Comparison of ENCODE assay signal across 8 cellular contexts in genomic region chr1:148333875-148334338, GRCh38.
DNase-seq lines count a peak whose midpoint lies in the region; ATAC-seq and TF ChIP-seq lines count a peak whose summit lies in the region.

No MANE protein-coding gene starts in this region.

- no peaks in the 10 kb centered on the region for H3K9me2 ChIP-seq in PC-3 (replicated peaks; ENCODE audit: low read length)

- no peaks in the 10 kb centered on the region for H4K20me1 ChIP-seq in PC-3 (ENCODE audit: low read length)
- H4K20me1 ChIP-seq in osteoblast (ENCODE audit: insufficient read depth, low read length) = no peaks in the 10 kb centered on the region

- DNase-seq in DMS53 treated with DMSO at 0.1 percent for 48 hours (lab: John Stamatoyannopoulos, UW; ENCODE audit: unreplicated experiment) (peak; percentile 49), PC-3 (no peak), endothelial cell (ENCODE audit: low spot score) (no peak), osteoblast (ENCODE audit: insufficient read length, low spot score, missing footprints) (no peak), NCI-H1417 treated with DMSO at 0.1 percent for 48 hours (lab: John Stamatoyannopoulos, UW) (no peak), SKM-1 (lab: John Stamatoyannopoulos, UW; ENCODE audit: unreplicated experiment) (no peak)

- H3K4me3 ChIP-seq in PC-3 (ENCODE audit: low read length) (peak overlapping the region; percentile 75), osteoblast (ENCODE audit: insufficient read depth, low read length) (peak overlapping the region; percentile 79)

- H3K9me3 ChIP-seq in PC-3 (ENCODE audit: low read length) = no peaks in the 10 kb centered on the region
- no peaks in the 10 kb centered on the region for H3K9me3 ChIP-seq in osteoblast (ENCODE audit: low read depth, low read length)

- POLR2A ChIA-PET in PC-3 (lab: Charles Lee; ENCODE audit: unreplicated experiment) = interaction anchor here (0.6 to 1.4 kb wide), 6 partner anchors 23 to 189 kb away, joined by 3 to 71 read pairs (median 9); no protein-coding TSS in a partner anchor

- BruUV-seq in PC-3 (replicated peaks; lab: Mats Ljungman, UMichigan) = no TSS peak

- H3K27ac ChIP-seq in PC-3 (ENCODE audit: low read length) = peak overlapping the region; percentile 97
- peak overlapping the region; percentile 34 for H3K27ac ChIP-seq in osteoblast (ENCODE audit: low read depth, low read length)

- H3K79me2 ChIP-seq in PC-3 (ENCODE audit: low read length) = no peaks in the 10 kb centered on the region
- no peaks in the 10 kb centered on the region for H3K79me2 ChIP-seq in osteoblast (ENCODE audit: insufficient read depth, low read length)

- TF ChIP-seq CTCF in PC-3 (conservative IDR thresholded peaks at IDR 0.05; ENCODE audit: low read depth, low read length) = no peak
- TF ChIP-seq CTCF in endothelial cell (IDR thresholded peaks at IDR 0.05; ENCODE audit: unreplicated experiment) = no peak
- TF ChIP-seq CTCF in osteoblast (IDR thresholded peaks at IDR 0.05; ENCODE audit: extremely low read depth, low read depth, low read length) = no peak

- no peaks in the 10 kb centered on the region for H3K9me3 Mint-ChIP-seq in endothelial cell (ENCODE audit: unreplicated experiment)

- ATAC-seq in PC-3 (peak; percentile 3; the same call in 1 of the 2 replicates), GM21423 (IDR thresholded peaks at IDR 0.05; ENCODE audit: unreplicated experiment) (no peak), GM18502 (IDR thresholded peaks at IDR 0.05; ENCODE audit: poor library complexity, unreplicated experiment) (no peak)

- peak overlapping the region; percentile 95 for H3K9ac ChIP-seq in PC-3 (ENCODE audit: low read length)

- peak overlapping the region; percentile 93 for H3K4me3 Mint-ChIP-seq in endothelial cell (ENCODE audit: unreplicated experiment)

- intact Hi-C loops in PC-3 (cut with micrococcal nuclease) = loop anchor here (5.0 kb wide), 1 partner anchor 72 kb away; no protein-coding TSS in a partner anchor

- H3F3A ChIP-seq in PC-3 (ENCODE audit: low read length, unreplicated experiment) = peaks cover 4% of the 10 kb centered on the region

- H3K4me1 Mint-ChIP-seq in endothelial cell (ENCODE audit: unreplicated experiment) = peaks cover 23% of the 10 kb centered on the region

- peaks cover 5% of the 10 kb centered on the region for H3K27me3 Mint-ChIP-seq in endothelial cell (ENCODE audit: unreplicated experiment)

- H3K27me3 ChIP-seq in PC-3 (ENCODE audit: low read length) = no peaks in the 10 kb centered on the region
- H3K27me3 ChIP-seq in osteoblast (ENCODE audit: insufficient read depth, low read length) = peaks cover 32% of the 10 kb centered on the region

- CTCF ChIA-PET in PC-3 (lab: Charles Lee) = interaction anchor here (1.1 kb wide), 1 partner anchor 71 kb away, joined by 3 read pairs; no protein-coding TSS in a partner anchor

- H3K36me3 ChIP-seq in PC-3 (ENCODE audit: low read depth, low read length) = no peaks in the 10 kb centered on the region
- no peaks in the 10 kb centered on the region for H3K36me3 ChIP-seq in osteoblast (ENCODE audit: insufficient read depth, low read length)

- H3K27ac Mint-ChIP-seq in endothelial cell (ENCODE audit: unreplicated experiment) = peak overlapping the region; percentile 99

- H2AFZ ChIP-seq in PC-3 (ENCODE audit: low read length) = peak overlapping the region; percentile 96
- H2AFZ ChIP-seq in osteoblast (ENCODE audit: low read length) = peak overlapping the region; percentile 98

- H3K36me3 Mint-ChIP-seq in endothelial cell (ENCODE audit: low read depth, unreplicated experiment) = no peaks in the 10 kb centered on the region

- H3K4me1 ChIP-seq in PC-3 (ENCODE audit: insufficient read depth, low read length) (peaks cover 28% of the 10 kb centered on the region), osteoblast (ENCODE audit: insufficient read depth, low read length) (peaks cover 10% of the 10 kb centered on the region)

- peak overlapping the region; percentile 95 for H3K4me2 ChIP-seq in PC-3 (ENCODE audit: low read length)
- H3K4me2 ChIP-seq in osteoblast (ENCODE audit: insufficient read depth, low read length) = peak overlapping the region; percentile 93
